In genomic region chr12:67943295-67943892, GRCh38 we compare ENCODE assay signal across 9 cellular contexts. TPM values are rescaled to one million over a fixed set of nuclear protein-coding genes. Genes with fewer than 3 reads are reported as not detected.
DNase-seq lines count a peak whose midpoint lies in the region; ATAC-seq and TF ChIP-seq lines count a peak whose summit lies in the region.
"Had no signal": no experiment of that assay in that cellular context is flagged by ENCODE, and none has a peak within 500 bp of the region (broad histone marks: within the 10 kb centered on the region; RNA-seq: fewer than 3 reads in every experiment).

No MANE protein-coding gene starts in this region.

- H3K36me3 ChIP-seq in SJSA1 (no peaks in the 10 kb centered on the region), gastrocnemius medialis (no peaks in the 10 kb centered on the region)

- H3K27me3 Mint-ChIP-seq in activated naive CD8-positive, alpha-beta T cell treated with anti-CD3 and anti-CD28 coated beads, Interleukin-2, amount 50 U/mL, for 24 hours, result peaks cover 1% of the 10 kb centered on the region

- TF ChIP-seq CTCF in gastrocnemius medialis (IDR thresholded peaks at IDR 0.05 in 4 of 5, conservative IDR thresholded peaks at IDR 0.05 in 1 of 5), result peak; percentile 53 to 83 (median 73)

- no peaks in the 10 kb centered on the region for H3K27me3 ChIP-seq in SJSA1 (replicated peaks)
- no peaks in the 10 kb centered on the region for H3K27me3 ChIP-seq in gastrocnemius medialis

- H3K4me3 ChIP-seq in SJSA1, result no peak overlapping the region
- no peak overlapping the region for H3K4me3 ChIP-seq in gastrocnemius medialis

- no peak for TF ChIP-seq POLR2A in gastrocnemius medialis (IDR thresholded peaks at IDR 0.05)

- peaks cover 2% of the 10 kb centered on the region for H3K4me1 Mint-ChIP-seq in activated naive CD8-positive, alpha-beta T cell treated with anti-CD3 and anti-CD28 coated beads, Interleukin-2, amount 50 U/mL, for 24 hours

- peak; percentile 60 for ATAC-seq in GM21528 (IDR thresholded peaks at IDR 0.05; ENCODE audit: low FRiP score, unreplicated experiment)
- peak; percentile 71 for ATAC-seq in activated naive CD8-positive, alpha-beta T cell treated with anti-CD3 and anti-CD28 coated beads, Interleukin-2, amount 50 U/mL, for 24 hours
- ATAC-seq in left cardiac atrium, result peak; percentile 80 to 83
- peak; percentile 85 for ATAC-seq in gastrocnemius medialis
- no peak for ATAC-seq in HG03565 (IDR thresholded peaks at IDR 0.05; ENCODE audit: unreplicated experiment)

- DNase-seq in Caki2 (ENCODE audit: low read depth), result peak; percentile 74
- DNase-seq in MV-4-11 (lab: John Stamatoyannopoulos, UW), result peak; percentile 43
- peak; percentile 47 to 66 for DNase-seq in SJSA1 (ENCODE audit: low read depth in 1 of 2, low spot score in 2 of 2)
- peak; percentile 61 for DNase-seq in activated naive CD8-positive, alpha-beta T cell treated with anti-CD3 and anti-CD28 coated beads, Interleukin-2, amount 50 U/mL, for 24 hours
- DNase-seq in left cardiac atrium, result peak; percentile 53
- peak; percentile 37 to 46 for DNase-seq in gastrocnemius medialis

- in situ Hi-C loops in Caki2 (cut with HindIII; ENCODE audit: low pct_unique_long_range_greater_than_20kb, low sequenced_read_pairs), result no loop called here
- in situ Hi-C loops in gastrocnemius medialis (cut with MboI; ENCODE audit: low sequenced_read_pairs in 4 of 4), result loop anchor here (5.0 to 25.0 kb wide), 5 partner anchors 281 to 586 kb away; no protein-coding TSS in a partner anchor

- H3K27ac Mint-ChIP-seq in activated naive CD8-positive, alpha-beta T cell treated with anti-CD3 and anti-CD28 coated beads, Interleukin-2, amount 50 U/mL, for 24 hours, result no peak overlapping the region
- H3K27ac Mint-ChIP-seq: activated naive CD8-positive, alpha-beta T cell had no signal

- no peak overlapping the region for H3K27ac ChIP-seq in SJSA1
- H3K27ac ChIP-seq in gastrocnemius medialis, result peak overlapping the region; percentile 30 to 54 (median 44)

- intact Hi-C loops in left cardiac atrium (cut with DNase I), result loop anchor here (5.0 to 10.0 kb wide), 5 partner anchors 219 to 586 kb away; partner anchors contain the start of gene DYRK2 (in 1 of the 2)
- intact Hi-C loops in gastrocnemius medialis (cut with DNase I; ENCODE audit: low total_unique reads), result loop anchor here (1.0 to 10.0 kb wide), 6 partner anchors 51 to 587 kb away; partner anchors contain the start of gene DYRK2

- H3K4me1 ChIP-seq in SJSA1 (replicated peaks) (peaks cover 12% of the 10 kb centered on the region), gastrocnemius medialis (peaks cover 27 to 38% of the 10 kb centered on the region in 2 donors)

- H3K9me3 ChIP-seq in SJSA1 (replicated peaks), result no peaks in the 10 kb centered on the region
- H3K9me3 ChIP-seq in gastrocnemius medialis, result no peaks in the 10 kb centered on the region

- no peak overlapping the region for H3K4me3 Mint-ChIP-seq in activated naive CD8-positive, alpha-beta T cell treated with anti-CD3 and anti-CD28 coated beads, Interleukin-2, amount 50 U/mL, for 24 hours
- H3K4me3 Mint-ChIP-seq: activated naive CD8-positive, alpha-beta T cell had no signal

- H3K36me3 Mint-ChIP-seq in activated naive CD8-positive, alpha-beta T cell treated with anti-CD3 and anti-CD28 coated beads, Interleukin-2, amount 50 U/mL, for 24 hours (ENCODE audit: low read depth), result no peaks in the 10 kb centered on the region
- H3K36me3 Mint-ChIP-seq: activated naive CD8-positive, alpha-beta T cell had no signal

- H3K9me3 Mint-ChIP-seq in activated naive CD8-positive, alpha-beta T cell treated with anti-CD3 and anti-CD28 coated beads, Interleukin-2, amount 50 U/mL, for 24 hours, result no peaks in the 10 kb centered on the region

RNA-seq across cellular contexts. Expression of gene IFNG-AS1, which starts 45.9 kb away (rescaled TPM):
- not detected in 2 replicates for total RNA-seq in Caki2 (2014; rRNA removed; shearing (Covaris generic); ENCODE audit: low replicate concordance)
- total RNA-seq in SJSA1 (2014; rRNA removed; shearing (Covaris generic)), result not detected in 2 replicates
- total RNA-seq in left cardiac atrium (1 to 10 TPM in 1 of 2 donors, under 1 TPM in 1; 0.15 to 1.0 TPM), gastrocnemius medialis (not detected)
